ENCODE assay signal across 8 cellular contexts in the genomic region with DNA sequence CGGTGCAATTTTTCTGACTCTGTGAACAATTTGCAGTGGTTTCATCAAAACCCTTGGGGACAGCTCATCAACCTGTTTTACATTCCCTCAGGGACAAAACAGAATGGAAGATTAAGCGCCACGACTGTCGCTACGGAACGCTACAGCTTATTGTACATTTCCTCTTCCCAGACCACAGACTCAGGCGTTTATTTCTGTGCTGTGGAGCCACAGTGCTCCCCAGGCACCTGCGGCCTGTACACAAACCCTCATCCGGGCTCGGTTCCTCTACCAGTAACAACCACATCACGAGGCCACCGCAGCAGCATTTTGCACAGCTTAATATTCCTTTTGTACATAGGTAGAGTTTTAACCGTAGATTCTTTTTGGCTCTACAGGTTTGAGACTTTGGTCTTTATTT.
DNase-seq lines count a peak whose midpoint lies in the region; ATAC-seq and TF ChIP-seq lines count a peak whose summit lies in the region.

No MANE protein-coding gene starts in this region.

- ATAC-seq in GM18498 (IDR thresholded peaks at IDR 0.05; ENCODE audit: unreplicated experiment) (peak; percentile 91), GM21529 (IDR thresholded peaks at IDR 0.05; ENCODE audit: unreplicated experiment) (peak; percentile 95)

- no peaks in the 10 kb centered on the region for H3K36me3 ChIP-seq in KOPT-K1 (ENCODE audit: insufficient read depth, low read length)

- no peaks in the 10 kb centered on the region for H3K9me3 ChIP-seq in KOPT-K1 (ENCODE audit: insufficient read depth, low read length, poor library complexity, severe bottlenecking)

- DNase-seq in activated gamma-delta T cell treated with anti-CD3 and anti-CD28 coated beads, Interleukin-2, amount 50 U/mL, for 16 hours (ENCODE audit: low read depth), result peak; percentile 36
- DNase-seq in erythroblast (lab: John Stamatoyannopoulos, UW) (no peak), inferior parietal cortex (ENCODE audit: extremely low spot score) (no peak), mesenteric fat pad (ENCODE audit: low spot score) (no peak), hypothalamus (lab: John Stamatoyannopoulos, UW) (no peak)

- no peak for TF ChIP-seq POLR2A in erythroblast (IDR thresholded peaks at IDR 0.05; ENCODE audit: low read length)

- H3K27ac ChIP-seq in KOPT-K1 (ENCODE audit: low read depth, low read length, poor library complexity, severe bottlenecking), result peak overlapping the region; percentile 96
